In the genomic region with DNA sequence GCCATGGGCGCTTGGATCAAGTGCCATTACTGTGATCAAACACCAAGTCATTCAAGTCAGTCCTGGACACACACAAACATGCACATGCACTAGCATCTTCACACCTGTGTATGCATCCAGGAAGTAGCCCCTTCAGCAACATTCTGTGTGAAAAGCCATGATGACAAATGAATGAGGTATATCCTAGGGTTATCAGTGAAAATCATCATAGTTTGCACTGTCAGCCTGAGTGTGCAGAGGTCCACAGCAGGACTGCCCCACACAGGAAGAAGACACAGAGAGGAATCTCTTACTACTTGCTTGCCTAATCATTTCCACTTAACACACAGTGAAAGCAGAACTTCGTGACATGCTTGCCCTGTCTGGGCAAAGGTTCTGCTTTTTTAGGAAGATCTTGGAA, we compare ENCODE assay signal across 12 cellular contexts.
A peak's percentile ranks its signal among the peaks of the same experiment; 100 is the strongest.
DNase-seq lines count a peak whose midpoint lies in the region; ATAC-seq lines count a peak whose summit lies in the region.
"Had no signal": no experiment of that assay in that cellular context is flagged by ENCODE, and none has a peak within 500 bp of the region (broad histone marks: within the 10 kb centered on the region; RNA-seq: fewer than 3 reads in every experiment).

No MANE protein-coding gene starts in this region.

- DNase-seq in activated naive CD4-positive, alpha-beta T cell treated with anti-CD3 and anti-CD28 coated beads, Interleukin-2, amount 50 U/mL, for 72 hours (ENCODE audit: low spot score in 2 of 2) = no peak
- no peak for DNase-seq in activated naive CD4-positive, alpha-beta T cell treated with anti-CD3 and anti-CD28 coated beads, Interleukin-2, amount 50 U/mL, for 16 hours
- DNase-seq in SIG-M5 (lab: John Stamatoyannopoulos, UW) (peak; percentile 57), right cardiac atrium (no peak), NCI-H524 treated with DMSO at 0.1 percent for 48 hours (lab: John Stamatoyannopoulos, UW) (no peak), GM19238 (ENCODE audit: insufficient read length, low spot score) (no peak), DMS 273 treated with DMSO at 0.1 percent for 48 hours (lab: John Stamatoyannopoulos, UW) (no peak)
- DNase-seq: amniotic stem cell, NCI-H1417 treated with DMSO at 0.1 percent for 48 hours, NCI-H446 treated with DMSO at 0.1 percent for 48 hours, posterior cingulate gyrus had no signal

- no peak overlapping the region for H3K4me3 ChIP-seq in right cardiac atrium (ENCODE audit: low read length)

- peaks cover 32% of the 10 kb centered on the region for H3K4me1 Mint-ChIP-seq in stimulated activated naive CD8-positive, alpha-beta T cell treated with anti-CD3 and anti-CD28 coated beads, Interleukin-15, Interleukin-2, amounts not matched to agents 100 ng/mL and 50 ng/mL, for 24 hours (ENCODE audit: low read depth)

- no peaks in the 10 kb centered on the region for H3K9me3 ChIP-seq in right cardiac atrium (ENCODE audit: control insufficient read depth, low read length)

- no peaks in the 10 kb centered on the region for H3K36me3 Mint-ChIP-seq in activated naive CD4-positive, alpha-beta T cell treated with anti-CD3 and anti-CD28 coated beads, Interleukin-2, amount 50 U/mL, for 72 hours
- no peaks in the 10 kb centered on the region for H3K36me3 Mint-ChIP-seq in stimulated activated naive CD8-positive, alpha-beta T cell treated with anti-CD3 and anti-CD28 coated beads, Interleukin-15, Interleukin-2, amounts not matched to agents 100 ng/mL and 50 ng/mL, for 24 hours (ENCODE audit: low read depth)

- WGBS in right cardiac atrium = 86% methylated on average over 2 of the region's 2 CpGs

- peak; percentile 30 to 40 for ATAC-seq in activated naive CD4-positive, alpha-beta T cell treated with anti-CD3 and anti-CD28 coated beads, Interleukin-2, amount 50 U/mL, for 72 hours
- peak; percentile 54 to 56 for ATAC-seq in right cardiac atrium

- no peaks in the 10 kb centered on the region for H3K27me3 ChIP-seq in right cardiac atrium (ENCODE audit: control insufficient read depth, insufficient read depth)

- H3K4me1 ChIP-seq in right cardiac atrium (ENCODE audit: control insufficient read depth, insufficient read depth, low read length) = no peaks in the 10 kb centered on the region

- intact Hi-C loops in right cardiac atrium (cut with DNase I) = no loop called here

- H3K9me3 Mint-ChIP-seq in activated naive CD4-positive, alpha-beta T cell treated with anti-CD3 and anti-CD28 coated beads, Interleukin-2, amount 50 U/mL, for 72 hours = no peaks in the 10 kb centered on the region
- no peaks in the 10 kb centered on the region for H3K9me3 Mint-ChIP-seq in stimulated activated naive CD8-positive, alpha-beta T cell treated with anti-CD3 and anti-CD28 coated beads, Interleukin-15, Interleukin-2, amounts not matched to agents 100 ng/mL and 50 ng/mL, for 24 hours

- H3K27ac ChIP-seq in right cardiac atrium (ENCODE audit: low read length) = no peak overlapping the region

- no peaks in the 10 kb centered on the region for H3K27me3 Mint-ChIP-seq in stimulated activated naive CD8-positive, alpha-beta T cell treated with anti-CD3 and anti-CD28 coated beads, Interleukin-15, Interleukin-2, amounts not matched to agents 100 ng/mL and 50 ng/mL, for 24 hours

- no peak overlapping the region for H3K27ac Mint-ChIP-seq in activated naive CD4-positive, alpha-beta T cell treated with anti-CD3 and anti-CD28 coated beads, Interleukin-2, amount 50 U/mL, for 72 hours
- peak overlapping the region; percentile 56 for H3K27ac Mint-ChIP-seq in stimulated activated naive CD8-positive, alpha-beta T cell treated with anti-CD3 and anti-CD28 coated beads, Interleukin-15, Interleukin-2, amounts not matched to agents 100 ng/mL and 50 ng/mL, for 24 hours

- no peak overlapping the region for H3K4me3 Mint-ChIP-seq in stimulated activated naive CD8-positive, alpha-beta T cell treated with anti-CD3 and anti-CD28 coated beads, Interleukin-15, Interleukin-2, amounts not matched to agents 100 ng/mL and 50 ng/mL, for 24 hours
